ENCODE assay signal across 13 cellular contexts in genomic region chr3:134903840-134904239, GRCh38.
A peak's percentile ranks its signal among the peaks of the same experiment; 100 is the strongest.
DNase-seq lines count a peak whose midpoint lies in the region; ATAC-seq and TF ChIP-seq lines count a peak whose summit lies in the region.
"Had no signal": no experiment of that assay in that cellular context is flagged by ENCODE, and none has a peak within 500 bp of the region (broad histone marks: within the 10 kb centered on the region; RNA-seq: fewer than 3 reads in every experiment).

No MANE protein-coding gene starts in this region.

- POLR2A ChIA-PET in CD4-positive, alpha-beta T cell (lab: Charles Lee), result no interaction called here

- peaks cover 2% of the 10 kb centered on the region for H3K27me3 Mint-ChIP-seq in HFFc6 (ENCODE audit: insufficient read depth)
- H3K27me3 Mint-ChIP-seq in CD4-positive, alpha-beta T cell, result no peaks in the 10 kb centered on the region

- ATAC-seq in HG02840 (IDR thresholded peaks at IDR 0.05; ENCODE audit: low FRiP score, unreplicated experiment) (peak; percentile 34), HG03565 (IDR thresholded peaks at IDR 0.05; ENCODE audit: unreplicated experiment) (peak; percentile 16)
- no peak for ATAC-seq in CD4-positive, alpha-beta T cell (ENCODE audit: poor library complexity)

- no peak overlapping the region for H3K27ac Mint-ChIP-seq in HFFc6
- no peak overlapping the region for H3K27ac Mint-ChIP-seq in CD4-positive, alpha-beta T cell

- no peak overlapping the region for H3K27ac ChIP-seq in CD4-positive, alpha-beta T cell (ENCODE audit: low read depth, low read length)
- H3K27ac ChIP-seq: neutrophil, transverse colon had no signal

- no peaks in the 10 kb centered on the region for H3K4me1 Mint-ChIP-seq in HFFc6 (ENCODE audit: low read depth)
- H3K4me1 Mint-ChIP-seq in CD4-positive, alpha-beta T cell (ENCODE audit: low read depth), result no peaks in the 10 kb centered on the region

- CTCF ChIA-PET in CD4-positive, alpha-beta T cell (lab: Charles Lee), result no interaction called here

- H3K4me3 Mint-ChIP-seq in HFFc6, result no peak overlapping the region
- no peak overlapping the region for H3K4me3 Mint-ChIP-seq in CD4-positive, alpha-beta T cell

- intact Hi-C loops in CD4-positive, alpha-beta T cell (cut with DNase I, micrococcal nuclease), result no loop called here

- TF ChIP-seq CTCF in HFFc6 (IDR thresholded peaks at IDR 0.05), result no peak
- no peak for TF ChIP-seq CTCF in CD4-positive, alpha-beta T cell (IDR thresholded peaks at IDR 0.05)

- H3K9me3 ChIP-seq in CD4-positive, alpha-beta T cell (ENCODE audit: control insufficient read depth, low read length), result no peaks in the 10 kb centered on the region
- H3K9me3 ChIP-seq: neutrophil, transverse colon had no signal

- no peaks in the 10 kb centered on the region for H3K27me3 ChIP-seq in CD4-positive, alpha-beta T cell (ENCODE audit: control insufficient read depth, insufficient read depth, low read length)
- H3K27me3 ChIP-seq: neutrophil, transverse colon had no signal

- no peaks in the 10 kb centered on the region for H3K36me3 Mint-ChIP-seq in HFFc6 (ENCODE audit: low read depth)
- H3K36me3 Mint-ChIP-seq in CD4-positive, alpha-beta T cell (ENCODE audit: low read depth), result no peaks in the 10 kb centered on the region

- no peaks in the 10 kb centered on the region; the same call in 1 of the 2 replicates for H3K9me3 Mint-ChIP-seq in HFFc6
- no peaks in the 10 kb centered on the region for H3K9me3 Mint-ChIP-seq in CD4-positive, alpha-beta T cell

- peak; percentile 36 for DNase-seq in activated effector memory CD4-positive, alpha-beta T cell treated with anti-CD3 and anti-CD28 coated beads, Interleukin-2, amount 50 U/mL, for 16 hours
- no peak for DNase-seq in activated effector memory CD4-positive, alpha-beta T cell treated with Interleukin-2 at 50 U/mL for 16 hours
- no peak for DNase-seq in activated naive CD4-positive, alpha-beta T cell treated with Interleukin-2 at 50 U/mL for 16 hours
- DNase-seq in HFFc6, result no peak
- DNase-seq in CD4-positive, alpha-beta T cell, result no peak
- no peak for DNase-seq in 8988T
- DNase-seq: GOT3, kidney, T-helper 9 cell, transverse colon had no signal
